Comparison of ENCODE assay signal across 22 cellular contexts in genomic region chr16:69633375-69633774, GRCh38.
DNase-seq lines count a peak whose midpoint lies in the region; ATAC-seq and TF ChIP-seq lines count a peak whose summit lies in the region.
"Had no signal": no experiment of that assay in that cellular context is flagged by ENCODE, and none has a peak within 500 bp of the region (broad histone marks: within the 10 kb centered on the region; RNA-seq: fewer than 3 reads in every experiment).

No MANE protein-coding gene starts in this region.

- H3K27me3 Mint-ChIP-seq in natural killer cell (ENCODE audit: low read depth in 2 of 2) = no peaks in the 10 kb centered on the region
- no peaks in the 10 kb centered on the region for H3K27me3 Mint-ChIP-seq in natural killer cell treated with Interleukin-12 subunit alpha and Interleukin-12 subunit beta and Interleukin-15 and Interleukin-18, amount 100 ng/mL, for 72 hours
- H3K27me3 Mint-ChIP-seq in chondrocyte (ENCODE audit: low read depth) = no peaks in the 10 kb centered on the region
- peaks cover 3% of the 10 kb centered on the region for H3K27me3 Mint-ChIP-seq in nephron progenitor cell (ENCODE audit: low read depth, poor library complexity)
- H3K27me3 Mint-ChIP-seq: CD4-positive, alpha-beta T cell; CD8-positive, alpha-beta memory T cell had no signal

- H3K36me3 Mint-ChIP-seq in natural killer cell = peaks cover 17% of the 10 kb centered on the region
- H3K36me3 Mint-ChIP-seq in natural killer cell treated with Interleukin-12 subunit alpha and Interleukin-12 subunit beta and Interleukin-15 and Interleukin-18, amount 100 ng/mL, for 72 hours = peaks cover 21% of the 10 kb centered on the region
- H3K36me3 Mint-ChIP-seq in chondrocyte (ENCODE audit: low read depth) = peaks cover 28% of the 10 kb centered on the region
- H3K36me3 Mint-ChIP-seq in nephron progenitor cell (ENCODE audit: low read depth) = peaks cover 66% of the 10 kb centered on the region

- no peak overlapping the region for H3K4me3 ChIP-seq in adrenal gland
- H3K4me3 ChIP-seq: A549; BLaER1 treated with 17β-estradiol and CSF1 and Interleukin-3, amounts not matched to agents 10 nM and 100 nM; GM12878; HAP-1 had no signal

- intact Hi-C loops in natural killer cell (cut with micrococcal nuclease) = no loop called here
- intact Hi-C loops in adrenal gland (cut with DNase I) = no loop called here

- H3K4me1 Mint-ChIP-seq in natural killer cell (peaks cover 5 to 7% of the 10 kb centered on the region in 2 donors), chondrocyte (ENCODE audit: low read depth) (no peaks in the 10 kb centered on the region), nephron progenitor cell (no peaks in the 10 kb centered on the region)
- peaks cover 6 to 19% of the 10 kb centered on the region in 2 donors for H3K4me1 Mint-ChIP-seq in natural killer cell treated with Interleukin-12 subunit alpha and Interleukin-12 subunit beta and Interleukin-15 and Interleukin-18, amount 100 ng/mL, for 72 hours (ENCODE audit: low read depth in 2 of 2)
- H3K4me1 Mint-ChIP-seq: CD14-positive monocyte; CD8-positive, alpha-beta memory T cell had no signal

- no peak for TF ChIP-seq POLR2A in adrenal gland (IDR thresholded peaks at IDR 0.05)

- H3K27me3 ChIP-seq in adrenal gland = no peaks in the 10 kb centered on the region
- H3K27me3 ChIP-seq: BE2C; BLaER1 treated with 17β-estradiol and CSF1 and Interleukin-3, amounts not matched to agents 10 nM and 100 nM had no signal

- H3K4me3 Mint-ChIP-seq in natural killer cell (no peak overlapping the region), chondrocyte (ENCODE audit: unreplicated experiment) (no peak overlapping the region), nephron progenitor cell (no peak overlapping the region)
- H3K4me3 Mint-ChIP-seq in natural killer cell treated with Interleukin-12 subunit alpha and Interleukin-12 subunit beta and Interleukin-15 and Interleukin-18, amount 100 ng/mL, for 72 hours = no peak overlapping the region
- H3K4me3 Mint-ChIP-seq: CD14-positive monocyte; CD4-positive, alpha-beta T cell; CD8-positive, alpha-beta memory T cell had no signal

- DNase-seq in natural killer cell (no peak), chondrocyte (ENCODE audit: low spot score) (no peak), nephron progenitor cell (no peak), GM19240 (ENCODE audit: insufficient read length, low spot score) (no peak), adrenal gland (no peak)
- DNase-seq in natural killer cell treated with Interleukin-12 subunit alpha and Interleukin-12 subunit beta and Interleukin-15 and Interleukin-18, amount 100 ng/mL, for 72 hours (ENCODE audit: low spot score) = no peak
- DNase-seq: 8988T; ACHN; AML-193; BE2C; CD4-positive, alpha-beta T cell; CD8-positive, alpha-beta memory T cell; DMS 273 treated with DMSO at 0.1 percent for 48 hours; DMS79; EL; GDM1; GOT3 had no signal

- H3K4me1 ChIP-seq in adrenal gland (replicated peaks in 1 of 2) = peaks cover 0 to 9% of the 10 kb centered on the region in 2 donors
- H3K4me1 ChIP-seq: A549; BE2C; BLaER1 treated with 17β-estradiol and CSF1 and Interleukin-3, amounts not matched to agents 10 nM and 100 nM; HAP-1 had no signal

- H3K27ac Mint-ChIP-seq in natural killer cell = peak overlapping the region; percentile 1 to 47
- H3K27ac Mint-ChIP-seq in natural killer cell treated with Interleukin-12 subunit alpha and Interleukin-12 subunit beta and Interleukin-15 and Interleukin-18, amount 100 ng/mL, for 72 hours = no peak overlapping the region
- H3K27ac Mint-ChIP-seq in chondrocyte (ENCODE audit: unreplicated experiment) = peak overlapping the region; percentile 52
- H3K27ac Mint-ChIP-seq in nephron progenitor cell = peak overlapping the region; percentile 64
- H3K27ac Mint-ChIP-seq: CD14-positive monocyte; CD4-positive, alpha-beta T cell; CD8-positive, alpha-beta memory T cell had no signal

- H3K27ac ChIP-seq in adrenal gland = no peak overlapping the region
- H3K27ac ChIP-seq: A549; BLaER1 treated with 17β-estradiol and CSF1 and Interleukin-3, amounts not matched to agents 10 nM and 100 nM had no signal

- H3K9me3 ChIP-seq in adrenal gland (replicated peaks in 1 of 3) = no peaks in the 10 kb centered on the region
- H3K9me3 ChIP-seq: BE2C had no signal

- TF ChIP-seq CTCF in natural killer cell (IDR thresholded peaks at IDR 0.05) (no peak), chondrocyte (IDR thresholded peaks at IDR 0.05) (no peak), nephron progenitor cell (IDR thresholded peaks at IDR 0.05) (no peak), adrenal gland (IDR thresholded peaks at IDR 0.05) (no peak)

- H3K9me3 Mint-ChIP-seq in natural killer cell (peaks cover 0 to 7% of the 10 kb centered on the region in 2 donors), chondrocyte (ENCODE audit: low read depth) (peaks cover 9% of the 10 kb centered on the region), nephron progenitor cell (peaks cover 34% of the 10 kb centered on the region)
- H3K9me3 Mint-ChIP-seq in natural killer cell treated with Interleukin-12 subunit alpha and Interleukin-12 subunit beta and Interleukin-15 and Interleukin-18, amount 100 ng/mL, for 72 hours = peaks cover 8% of the 10 kb centered on the region
- H3K9me3 Mint-ChIP-seq: CD4-positive, alpha-beta T cell had no signal

- peaks cover 0 to 20% of the 10 kb centered on the region in 2 donors for H3K36me3 ChIP-seq in adrenal gland (replicated peaks in 1 of 2)

- ATAC-seq in natural killer cell = no peak
- no peak for ATAC-seq in natural killer cell treated with Interleukin-12 subunit alpha and Interleukin-12 subunit beta and Interleukin-15 and Interleukin-18, amount 100 ng/mL, for 72 hours
- ATAC-seq: A549, GM12878 had no signal

Comparison
In these comparisons a context has a peak if more than half of its experiments do, and no peak if none do; other contexts are left out.
1. H3K27ac Mint-ChIP-seq: peak in natural killer cell (2 of 2), chondrocyte (single experiment) and nephron progenitor cell (single experiment); none in natural killer cell treated with Interleukin-12 subunit alpha and Interleukin-12 subunit beta and Interleukin-15 and Interleukin-18, amount 100 ng/mL, for 72 hours (0 of 2).